In genomic region chrX:104098151-104098808, GRCh38 we compare ENCODE assay signal across 7 cellular contexts. TPM values are rescaled to one million over a fixed set of nuclear protein-coding genes. Genes with fewer than 3 reads are reported as not detected.
A peak's percentile ranks its signal among the peaks of the same experiment; 100 is the strongest.
DNase-seq lines count a peak whose midpoint lies in the region; TF ChIP-seq lines count a peak whose summit lies in the region.

No MANE protein-coding gene starts in this region.

- no peak overlapping the region for H3K4me3 ChIP-seq in HEK293 (ENCODE audit: low read depth, low read length)
- no peak overlapping the region for H3K4me3 ChIP-seq in kidney epithelial cell (ENCODE audit: low read depth, low read length)

- no peaks in the 10 kb centered on the region for H3K4me1 ChIP-seq in HEK293 (ENCODE audit: control insufficient read depth, insufficient read depth, low read length)

- POLR2A ChIA-PET in HEK293 (lab: Yijun Ruan, JAX): interaction anchor here (1.0 kb wide), 1 partner anchor 38 kb away, joined by 3 read pairs; no protein-coding TSS in a partner anchor

- no peaks in the 10 kb centered on the region for H3K36me3 ChIP-seq in HEK293 (ENCODE audit: control insufficient read depth in 2 of 2, insufficient read depth in 1 of 2, low read length in 2 of 2)
- H3K36me3 ChIP-seq in kidney epithelial cell (ENCODE audit: control insufficient read depth, insufficient read depth, low read length): no peaks in the 10 kb centered on the region

- H3K9me3 ChIP-seq in HEK293 (ENCODE audit: control insufficient read depth, insufficient read depth, low read depth, low read length): no peaks in the 10 kb centered on the region

- H3K27ac ChIP-seq in HEK293 (ENCODE audit: extremely low read depth, low read depth, low read length): no peak overlapping the region

- DNase-seq in GM10266 (ENCODE audit: extremely low spot score): peak; percentile 21
- peak; percentile 70 for DNase-seq in NCI-H1417 treated with DMSO at 0.1 percent for 48 hours (lab: John Stamatoyannopoulos, UW)
- DNase-seq in SKM-1 (lab: John Stamatoyannopoulos, UW; ENCODE audit: unreplicated experiment): peak; percentile 2
- peak; percentile 3 to 62 for DNase-seq in T47D (ENCODE audit: low read depth in 1 of 2, low spot score in 1 of 2)
- peak; percentile 55 for DNase-seq in kidney epithelial cell (ENCODE audit: low read depth)
- DNase-seq in stimulated activated CD8-positive, alpha-beta memory T cell treated with anti-CD3 and anti-CD28 coated beads, Interleukin-12 subunit alpha, Interleukin-12 subunit beta, amount 100 ng/mL, for 1 hour (ENCODE audit: low read depth): peak; percentile 20

- H3K27me3 ChIP-seq in kidney epithelial cell (ENCODE audit: control insufficient read depth, insufficient read depth, low read length): no peaks in the 10 kb centered on the region

- CTCF ChIA-PET in HEK293 (lab: Yijun Ruan, JAX): interaction anchor here (0.6 to 3.6 kb wide), 11 partner anchors 11 to 1089 kb away, joined by 3 to 36 read pairs (median 3); no protein-coding TSS in a partner anchor

- TF ChIP-seq CTCF in GM10266 (IDR thresholded peaks at IDR 0.05; ENCODE audit: control insufficient read depth, insufficient read depth, low read depth, missing control alignments) (peak; percentile 52), HEK293 (tag by site-specific recombination; IDR thresholded peaks at IDR 0.05) (peak; percentile 37; the same call in 1 of the 2 replicates), kidney epithelial cell (IDR thresholded peaks at IDR 0.05; ENCODE audit: insufficient read depth, low read length, poor library complexity, severe bottlenecking) (peak; percentile 56)

- in situ Hi-C loops in T47D (cut with HindIII; ENCODE audit: low pct_unique_long_range_greater_than_20kb, low sequenced_read_pairs): no loop called here

TF ChIP-seq in HEK293, 187 proteins besides CTCF, POLR2A, EP300 and RAD21 (continues in another document):
- TF ChIP-seq ZNF426 (tag by site-specific recombination; IDR thresholded peaks at IDR 0.05) (no peak), ZBTB1 (tag by site-specific recombination; IDR thresholded peaks at IDR 0.05) (no peak), ZFP37 (tag by site-specific recombination; IDR thresholded peaks at IDR 0.05) (no peak), PBX3 (CRISPR knock-in tag; IDR thresholded peaks at IDR 0.05) (no peak), HOXC10 (CRISPR knock-in tag; IDR thresholded peaks at IDR 0.05) (no peak), ZEB2 (tag by site-specific recombination; IDR thresholded peaks at IDR 0.05) (no peak), ZNF157 (tag by site-specific recombination; IDR thresholded peaks at IDR 0.05) (no peak), ZFP41 (tag by site-specific recombination; IDR thresholded peaks at IDR 0.05; ENCODE audit: borderline replicate concordance) (no peak), ZNF394 (tag by site-specific recombination; IDR thresholded peaks at IDR 0.05; ENCODE audit: borderline replicate concordance) (no peak), ZNF112 (tag by site-specific recombination; IDR thresholded peaks at IDR 0.05) (no peak), ZNF488 (tag by site-specific recombination; IDR thresholded peaks at IDR 0.05) (no peak), ZNF654 (tag by site-specific recombination; IDR thresholded peaks at IDR 0.05; ENCODE audit: low read depth) (peak; percentile 89), KLF1 (tag by site-specific recombination; IDR thresholded peaks at IDR 0.05) (no peak), ZNF138 (tag by site-specific recombination; IDR thresholded peaks at IDR 0.05; ENCODE audit: borderline replicate concordance) (no peak), ZNF530 (tag by site-specific recombination; IDR thresholded peaks at IDR 0.05; ENCODE audit: low read depth) (no peak), ZNF571 (tag by site-specific recombination; IDR thresholded peaks at IDR 0.05) (no peak), WT1 (tag by site-specific recombination; IDR thresholded peaks at IDR 0.05) (no peak), ZIC2 (tag by site-specific recombination; IDR thresholded peaks at IDR 0.05) (no peak), ZFP69B (tag by site-specific recombination; IDR thresholded peaks at IDR 0.05) (no peak)
- TF ChIP-seq, protein P1, sequence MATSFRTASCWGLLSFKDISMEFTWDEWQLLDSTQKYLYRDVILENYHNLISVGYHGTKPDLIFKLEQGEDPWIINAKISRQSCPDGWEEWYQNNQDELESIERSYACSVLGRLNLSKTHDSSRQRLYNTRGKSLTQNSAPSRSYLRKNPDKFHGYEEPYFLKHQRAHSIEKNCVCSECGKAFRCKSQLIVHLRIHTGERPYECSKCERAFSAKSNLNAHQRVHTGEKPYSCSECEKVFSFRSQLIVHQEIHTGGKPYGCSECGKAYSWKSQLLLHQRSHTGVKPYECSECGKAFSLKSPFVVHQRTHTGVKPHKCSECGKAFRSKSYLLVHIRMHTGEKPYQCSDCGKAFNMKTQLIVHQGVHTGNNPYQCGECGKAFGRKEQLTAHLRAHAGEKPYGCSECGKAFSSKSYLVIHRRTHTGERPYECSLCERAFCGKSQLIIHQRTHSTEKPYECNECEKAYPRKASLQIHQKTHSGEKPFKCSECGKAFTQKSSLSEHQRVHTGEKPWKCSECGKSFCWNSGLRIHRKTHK (tag by site-specific recombination; IDR thresholded peaks at IDR 0.05): no peak
- TF ChIP-seq, protein P2, sequence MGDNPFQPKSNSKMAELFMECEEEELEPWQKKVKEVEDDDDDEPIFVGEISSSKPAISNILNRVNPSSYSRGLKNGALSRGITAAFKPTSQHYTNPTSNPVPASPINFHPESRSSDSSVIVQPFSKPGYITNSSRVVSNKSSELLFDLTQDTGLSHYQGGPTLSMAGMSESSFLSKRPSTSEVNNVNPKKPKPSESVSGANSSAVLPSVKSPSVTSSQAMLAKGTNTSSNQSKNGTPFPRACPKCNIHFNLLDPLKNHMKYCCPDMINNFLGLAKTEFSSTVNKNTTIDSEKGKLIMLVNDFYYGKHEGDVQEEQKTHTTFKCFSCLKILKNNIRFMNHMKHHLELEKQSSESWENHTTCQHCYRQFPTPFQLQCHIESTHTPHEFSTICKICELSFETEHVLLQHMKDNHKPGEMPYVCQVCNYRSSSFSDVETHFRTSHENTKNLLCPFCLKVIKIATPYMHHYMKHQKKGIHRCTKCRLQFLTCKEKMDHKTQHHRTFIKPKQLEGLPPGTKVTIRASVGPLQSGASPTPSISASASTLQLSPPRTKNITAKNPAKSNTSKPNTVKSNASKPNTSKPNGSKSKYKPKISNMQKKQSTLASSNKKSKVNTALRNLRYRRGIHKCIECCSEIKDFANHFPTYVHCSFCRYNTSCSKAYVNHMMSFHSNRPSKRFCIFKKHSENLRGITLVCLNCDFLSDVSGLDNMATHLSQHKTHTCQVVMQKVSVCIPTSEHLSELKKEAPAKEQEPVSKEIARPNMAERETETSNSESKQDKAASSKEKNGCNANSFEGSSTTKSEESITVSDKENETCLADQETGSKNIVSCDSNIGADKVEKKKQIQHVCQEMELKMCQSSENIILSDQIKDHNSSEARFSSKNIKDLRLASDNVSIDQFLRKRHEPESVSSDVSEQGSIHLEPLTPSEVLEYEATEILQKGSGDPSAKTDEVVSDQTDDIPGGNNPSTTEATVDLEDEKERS (tag by site-specific recombination; IDR thresholded peaks at IDR 0.05): no peak
- TF ChIP-seq, protein P3, sequence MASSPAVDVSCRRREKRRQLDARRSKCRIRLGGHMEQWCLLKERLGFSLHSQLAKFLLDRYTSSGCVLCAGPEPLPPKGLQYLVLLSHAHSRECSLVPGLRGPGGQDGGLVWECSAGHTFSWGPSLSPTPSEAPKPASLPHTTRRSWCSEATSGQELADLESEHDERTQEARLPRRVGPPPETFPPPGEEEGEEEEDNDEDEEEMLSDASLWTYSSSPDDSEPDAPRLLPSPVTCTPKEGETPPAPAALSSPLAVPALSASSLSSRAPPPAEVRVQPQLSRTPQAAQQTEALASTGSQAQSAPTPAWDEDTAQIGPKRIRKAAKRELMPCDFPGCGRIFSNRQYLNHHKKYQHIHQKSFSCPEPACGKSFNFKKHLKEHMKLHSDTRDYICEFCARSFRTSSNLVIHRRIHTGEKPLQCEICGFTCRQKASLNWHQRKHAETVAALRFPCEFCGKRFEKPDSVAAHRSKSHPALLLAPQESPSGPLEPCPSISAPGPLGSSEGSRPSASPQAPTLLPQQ (tag by site-specific recombination; IDR thresholded peaks at IDR 0.05): no peak

RNA-seq across cellular contexts. Expression of gene ZCCHC18, which starts 14.0 kb away (rescaled TPM):
- total RNA-seq in kidney epithelial cell: 1.4 and 1.5 TPM in 2 replicates

RNA-seq across cellular contexts. Expression of gene TMSB15C, which starts 22.2 kb away (rescaled TPM):
- 8.8 and 9.1 TPM in 2 replicates for total RNA-seq in kidney epithelial cell

RNA-seq across cellular contexts. Expression of gene H2BW2, which starts 58.5 kb away (rescaled TPM):
- total RNA-seq in kidney epithelial cell: not detected in 2 replicates

RNA-seq across cellular contexts. Expression of gene SLC25A53, which starts 58.5 kb away (rescaled TPM):
- total RNA-seq in kidney epithelial cell: 3.4 and 7.7 TPM in 2 replicates

Comparison
In these comparisons a context has a peak if more than half of its experiments do, and no peak if none do; other contexts are left out.
1. DNase-seq: peak in every context shown above with its lines; median percentile 70 in NCI-H1417 treated with DMSO at 0.1 percent for 48 hours; 55 in kidney epithelial cell; 32 in T47D; 21 in GM10266; 20 in stimulated activated CD8-positive, alpha-beta memory T cell treated with anti-CD3 and anti-CD28 coated beads, Interleukin-12 subunit alpha, Interleukin-12 subunit beta, amount 100 ng/mL, for 1 hour; 2 in SKM-1.